11 cellular contexts compared by ENCODE assay signal in the genomic region with DNA sequence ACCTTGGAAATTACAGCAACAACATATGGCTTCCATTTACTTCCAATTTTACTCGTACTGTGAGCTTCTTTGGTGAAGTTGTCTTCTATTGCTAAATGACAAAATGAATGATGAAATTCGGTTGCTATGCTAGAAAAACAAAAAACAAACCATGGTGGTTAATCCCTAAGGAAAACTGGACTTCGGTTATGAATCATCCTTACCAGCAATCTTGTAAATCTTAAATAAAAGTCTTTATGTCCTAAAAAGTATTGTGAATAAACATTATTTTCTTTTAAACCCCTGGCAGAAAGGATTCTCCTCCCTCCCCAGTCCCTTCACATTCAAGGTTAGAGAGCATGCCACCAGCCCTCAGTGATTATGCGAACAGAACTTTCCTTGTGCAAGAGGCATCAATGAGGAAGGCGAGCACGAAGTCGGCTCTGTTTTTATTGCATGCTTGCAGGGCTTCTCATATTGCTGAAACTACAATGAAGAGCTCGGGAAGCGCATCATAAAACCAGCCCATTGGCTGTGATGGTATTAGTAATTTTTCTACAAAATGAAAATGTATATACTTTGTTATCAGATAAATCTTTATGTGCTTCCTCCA.
DNase-seq lines count a peak whose midpoint lies in the region; ATAC-seq and TF ChIP-seq lines count a peak whose summit lies in the region.
"Had no signal": no experiment of that assay in that cellular context is flagged by ENCODE, and none has a peak within 500 bp of the region (broad histone marks: within the 10 kb centered on the region; RNA-seq: fewer than 3 reads in every experiment).

No MANE protein-coding gene starts in this region.

- CTCF ChIA-PET in A673 (lab: Charles Lee) = no interaction called here

- H3K36me3 ChIP-seq in mesodermal cell (ENCODE audit: control insufficient read depth, insufficient read depth, low read length) = no peaks in the 10 kb centered on the region
- H3K36me3 ChIP-seq in aorta (ENCODE audit: control insufficient read depth in 1 of 2, insufficient read depth in 2 of 2, low read length in 1 of 2) = no peaks in the 10 kb centered on the region
- no peaks in the 10 kb centered on the region for H3K36me3 ChIP-seq in A673 (ENCODE audit: insufficient read depth, low read length, poor library complexity, severe bottlenecking)

- peak in 1 of 2 donors; percentile 10 for ATAC-seq in right cardiac atrium
- no peak for ATAC-seq in Right ventricle myocardium inferior
- ATAC-seq in aorta (ENCODE audit: low FRiP score) = peak; percentile 39
- no peak for ATAC-seq in activated CD4-positive, CD25-positive, alpha-beta regulatory T cell treated with anti-CD3 and anti-CD28 coated beads, Interleukin-2, amount 50 U/mL, for 24 hours

- DNase-seq in right cardiac atrium (peak in 1 of 3 donors; percentile 54), Right ventricle myocardium inferior (ENCODE audit: missing footprints) (no peak), chondrocyte (ENCODE audit: low spot score) (no peak), aorta (no peak), SHP77 treated with DMSO at 0.1 percent for 48 hours (lab: John Stamatoyannopoulos, UW) (no peak), A673 (ENCODE audit: low spot score) (no peak)
- DNase-seq: ACHN; activated effector memory CD4-positive, alpha-beta T cell treated with anti-CD3 and anti-CD28 coated beads, Interleukin-2, amount 50 U/mL, for 16 hours; occipital lobe had no signal

- H3K27me3 ChIP-seq in right cardiac atrium (ENCODE audit: control insufficient read depth, insufficient read depth) (no peaks in the 10 kb centered on the region), aorta (ENCODE audit: control insufficient read depth in 1 of 2, insufficient read depth in 2 of 2, low read length in 1 of 2) (no peaks in the 10 kb centered on the region), A673 (replicated peaks; ENCODE audit: insufficient read depth, low read depth, low read length, poor library complexity) (peaks cover 25% of the 10 kb centered on the region)

- no peak overlapping the region for H3K27ac Mint-ChIP-seq in chondrocyte (ENCODE audit: unreplicated experiment)

- H3K27ac ChIP-seq in right cardiac atrium (ENCODE audit: low read length) (peak overlapping the region; percentile 36), mesodermal cell (ENCODE audit: low read depth, low read length, severe bottlenecking) (peak overlapping the region; percentile 86), aorta (ENCODE audit: low read depth in 1 of 2, low read length in 2 of 2) (no peak overlapping the region), A673 (ENCODE audit: low read depth, low read length, poor library complexity, severe bottlenecking) (no peak overlapping the region)

- no TSS peak for BruUV-seq in A673 (replicated peaks; lab: Mats Ljungman, UMichigan)

- POLR2A ChIA-PET in A673 (lab: Charles Lee; ENCODE audit: low non-redundant PET) = no interaction called here

- intact Hi-C loops in right cardiac atrium (cut with DNase I) = loop anchor here in 3 of 4 donors (10.0 kb wide), 3 partner anchors 54 to 66 kb away; a partner anchor contains a TSS
- intact Hi-C loops in Right ventricle myocardium inferior (cut with DNase I) = no loop called here
- intact Hi-C loops in aorta (cut with DNase I) = no loop called here
- intact Hi-C loops in A673 (cut with micrococcal nuclease; ENCODE audit: unreplicated experiment) = no loop called here

- WGBS in right cardiac atrium = 53% methylated on average over 9 of the region's 9 CpGs
- WGBS in mesodermal cell (ENCODE audit: insufficient coverage in 2 of 2), 2 experiments = 70 to 77% methylated on average over 4 of the region's 9 CpGs
- WGBS in aorta, 2 donors = 41 to 42% methylated on average over 9 of the region's 9 CpGs

- no peaks in the 10 kb centered on the region for H3K9me3 Mint-ChIP-seq in chondrocyte (ENCODE audit: low read depth)

- peaks cover 6% of the 10 kb centered on the region for H3K4me1 Mint-ChIP-seq in chondrocyte (ENCODE audit: low read depth)

- H3K27me3 Mint-ChIP-seq in chondrocyte (ENCODE audit: low read depth) = no peaks in the 10 kb centered on the region

- H3K4me3 Mint-ChIP-seq in chondrocyte (ENCODE audit: unreplicated experiment) = peak overlapping the region; percentile 61

- H3K36me3 Mint-ChIP-seq in chondrocyte (ENCODE audit: low read depth) = no peaks in the 10 kb centered on the region

- peaks cover 2% of the 10 kb centered on the region for H3K4me1 ChIP-seq in right cardiac atrium (ENCODE audit: control insufficient read depth, insufficient read depth, low read length)
- H3K4me1 ChIP-seq in mesodermal cell (ENCODE audit: control insufficient read depth, insufficient read depth, low read length, poor library complexity, severe bottlenecking) = peaks cover 41% of the 10 kb centered on the region
- H3K4me1 ChIP-seq in aorta (ENCODE audit: control insufficient read depth in 1 of 2, insufficient read depth in 2 of 2, low read length in 2 of 2) = no peaks in the 10 kb centered on the region
- H3K4me1 ChIP-seq in A673 (ENCODE audit: insufficient read depth, low read length, poor library complexity, severe bottlenecking) = no peaks in the 10 kb centered on the region

- H3K4me3 ChIP-seq in right cardiac atrium (ENCODE audit: low read length) (no peak overlapping the region), mesodermal cell (ENCODE audit: extremely low read depth, insufficient read depth, low read length, poor library complexity, severe bottlenecking) (no peak overlapping the region), aorta (ENCODE audit: low read length in 2 of 2) (no peak overlapping the region), A673 (ENCODE audit: low read depth, low read length, poor library complexity, severe bottlenecking) (no peak overlapping the region)

- TF ChIP-seq CTCF in chondrocyte (IDR thresholded peaks at IDR 0.05) (no peak), A673 (conservative IDR thresholded peaks at IDR 0.05; ENCODE audit: low read depth, low read length) (no peak)

- H3K9me3 ChIP-seq in right cardiac atrium (ENCODE audit: control insufficient read depth, low read length) (no peaks in the 10 kb centered on the region), mesodermal cell (ENCODE audit: control insufficient read depth, low read length) (no peaks in the 10 kb centered on the region), aorta (ENCODE audit: control insufficient read depth, low read length) (no peaks in the 10 kb centered on the region), A673 (ENCODE audit: low read depth, low read length, poor library complexity, severe bottlenecking) (no peaks in the 10 kb centered on the region)

Comparison
In these comparisons a context has a peak if more than half of its experiments do, and no peak if none do; other contexts are left out.
1. intact Hi-C loops: an anchor here in right cardiac atrium (10.0 kb wide); none called in Right ventricle myocardium inferior, aorta and A673.
2. H3K27ac ChIP-seq: peak in right cardiac atrium (single experiment) and mesodermal cell (single experiment); none in aorta (0 of 2) and A673 (single experiment).